In genomic region chr9:100784755-100785154, GRCh38 we compare ENCODE assay signal across 5 cellular contexts.
"Had no signal": no experiment of that assay in that cellular context is flagged by ENCODE, and none has a peak within 500 bp of the region (broad histone marks: within the 10 kb centered on the region; RNA-seq: fewer than 3 reads in every experiment).

No MANE protein-coding gene starts in this region.

- DNase-seq: GOT3, H7, HFFc6, KBM-7 had no signal

- FAIRE-seq: HepG2 had no signal
